Comparison of ENCODE assay signal across 8 cellular contexts in genomic region chr2:219245148-219245898, GRCh38. TPM values are rescaled to one million over a fixed set of nuclear protein-coding genes. Genes with fewer than 3 reads are reported as not detected.
DNase-seq lines count a peak whose midpoint lies in the region; ATAC-seq and TF ChIP-seq lines count a peak whose summit lies in the region.

TSS of gene GLB1L (minus strand) at chr2:219245444. CDS start at chr2:219243573, 1,871 bp downstream.
TSS of gene STK16 (plus strand) at chr2:219245479. CDS start at chr2:219246000, 521 bp downstream.

- peaks cover 41% of the 10 kb centered on the region for H3K36me3 Mint-ChIP-seq in activated T-helper 17 cell treated with anti-CD3 and anti-CD28 coated beads, Interleukin-2, amount 50 U/mL, for 72 hours (ENCODE audit: low read depth)
- no peaks in the 10 kb centered on the region for H3K36me3 Mint-ChIP-seq in natural killer cell
- peaks cover 24 to 37% of the 10 kb centered on the region in 2 donors for H3K36me3 Mint-ChIP-seq in stimulated activated naive B cell treated with anti-CD40 and anti-IgM and Interleukin-4, amounts not matched to agents 10 μg/mL and 1 μg/mL and 100 μg/mL, for 72 hours

- in situ Hi-C loops in Panc1 (cut with HindIII; ENCODE audit: low pct_unique_long_range_greater_than_20kb, low sequenced_read_pairs): no loop called here

- H3K9me3 Mint-ChIP-seq in activated T-helper 17 cell treated with anti-CD3 and anti-CD28 coated beads, Interleukin-2, amount 50 U/mL, for 72 hours: no peaks in the 10 kb centered on the region
- no peaks in the 10 kb centered on the region for H3K9me3 Mint-ChIP-seq in natural killer cell
- H3K9me3 Mint-ChIP-seq in stimulated activated naive B cell treated with anti-CD40 and anti-IgM and Interleukin-4, amounts not matched to agents 10 μg/mL and 1 μg/mL and 100 μg/mL, for 72 hours: no peaks in the 10 kb centered on the region

- H3K4me3 Mint-ChIP-seq in activated T-helper 17 cell treated with anti-CD3 and anti-CD28 coated beads, Interleukin-2, amount 50 U/mL, for 72 hours: peak within 1 kb of the TSS; percentile 81
- H3K4me3 Mint-ChIP-seq in natural killer cell: peak within 1 kb of the TSS; percentile 94
- peak within 1 kb of the TSS; percentile 92 for H3K4me3 Mint-ChIP-seq in stimulated activated naive B cell treated with anti-CD40 and anti-IgM and Interleukin-4, amounts not matched to agents 10 μg/mL and 1 μg/mL and 100 μg/mL, for 72 hours

- no peaks in the 10 kb centered on the region; the same call in 1 of the 2 replicates for H3K36me3 ChIP-seq in Panc1 (ENCODE audit: control insufficient read depth, insufficient read depth, low read length)

- no peaks in the 10 kb centered on the region for H3K27me3 ChIP-seq in Panc1 (ENCODE audit: control insufficient read depth, insufficient read depth, low read length)

- TF ChIP-seq CTCF in Panc1 (IDR thresholded peaks at IDR 0.05) (no peak), fibroblast of mammary gland (conservative IDR thresholded peaks at IDR 0.05; ENCODE audit: control insufficient read depth, insufficient read depth, low read depth, low read length) (no peak), natural killer cell (IDR thresholded peaks at IDR 0.05) (no peak)

- no TSS peak for BruUV-seq in Panc1 (replicated peaks; lab: Mats Ljungman, UMichigan)

- H3K27me3 Mint-ChIP-seq in activated T-helper 17 cell treated with anti-CD3 and anti-CD28 coated beads, Interleukin-2, amount 50 U/mL, for 72 hours: no peaks in the 10 kb centered on the region
- H3K27me3 Mint-ChIP-seq in natural killer cell (ENCODE audit: low read depth in 2 of 2): no peaks in the 10 kb centered on the region
- no peaks in the 10 kb centered on the region for H3K27me3 Mint-ChIP-seq in stimulated activated naive B cell treated with anti-CD40 and anti-IgM and Interleukin-4, amounts not matched to agents 10 μg/mL and 1 μg/mL and 100 μg/mL, for 72 hours

- peaks cover 39% of the 10 kb centered on the region for H3K4me1 ChIP-seq in Panc1 (ENCODE audit: control insufficient read depth, insufficient read depth, low read length)

- H3K4me1 Mint-ChIP-seq in activated T-helper 17 cell treated with anti-CD3 and anti-CD28 coated beads, Interleukin-2, amount 50 U/mL, for 72 hours: peaks cover 31% of the 10 kb centered on the region
- H3K4me1 Mint-ChIP-seq in natural killer cell: peaks cover 45 to 60% of the 10 kb centered on the region in 2 donors
- H3K4me1 Mint-ChIP-seq in stimulated activated naive B cell treated with anti-CD40 and anti-IgM and Interleukin-4, amounts not matched to agents 10 μg/mL and 1 μg/mL and 100 μg/mL, for 72 hours: peaks cover 42 to 53% of the 10 kb centered on the region in 2 donors

- DNase-seq in DMS79 (lab: John Stamatoyannopoulos, UW): peak; percentile 65
- DNase-seq in HuH-7.5 (ENCODE audit: low spot score): peak; percentile 95
- peak; percentile 62 for DNase-seq in Panc1 (ENCODE audit: low read depth, low spot score)
- DNase-seq in fibroblast of mammary gland (ENCODE audit: low read depth): peak; percentile 90
- peak; percentile 93 for DNase-seq in natural killer cell
- peak; percentile 89 for DNase-seq in stimulated activated naive B cell treated with anti-CD40 and anti-IgM and Interleukin-4, amounts not matched to agents 10 μg/mL and 1 μg/mL and 100 μg/mL, for 72 hours

- CTCF ChIA-PET in Panc1 (lab: Charles Lee): interaction anchor here (1.2 kb wide), 1 partner anchor 17 kb away, joined by 6 read pairs; no protein-coding TSS in a partner anchor

- H3K4me3 ChIP-seq in Panc1 (ENCODE audit: low read depth in 2 of 2, low read length in 2 of 2) (peak within 1 kb of the TSS; percentile 84 to 94), fibroblast of mammary gland (ENCODE audit: control insufficient read depth, low read depth, low read length) (peak within 1 kb of the TSS; percentile 91)

- H3K27ac Mint-ChIP-seq in activated T-helper 17 cell treated with anti-CD3 and anti-CD28 coated beads, Interleukin-2, amount 50 U/mL, for 72 hours: peak within 1 kb of the TSS; percentile 94
- H3K27ac Mint-ChIP-seq in natural killer cell: peak within 1 kb of the TSS; percentile 86 to 98
- H3K27ac Mint-ChIP-seq in stimulated activated naive B cell treated with anti-CD40 and anti-IgM and Interleukin-4, amounts not matched to agents 10 μg/mL and 1 μg/mL and 100 μg/mL, for 72 hours: peak within 1 kb of the TSS; percentile 96

- H3K27ac ChIP-seq in Panc1 (ENCODE audit: low read length): peak within 1 kb of the TSS; percentile 81

- intact Hi-C loops in Panc1 (cut with micrococcal nuclease; ENCODE audit: unreplicated experiment) (no loop called here), natural killer cell (cut with micrococcal nuclease) (loop anchor here (1.0 to 2.0 kb wide), 2 partner anchors 8 to 17 kb away; partner anchors contain the start of genes ANKZF1, ATG9A, TUBA4A and TUBA4B)

- ATAC-seq in GM21529 (IDR thresholded peaks at IDR 0.05; ENCODE audit: unreplicated experiment) (peak; percentile 64), Panc1 (peak; percentile 95), natural killer cell (peak; percentile 76 to 90 (median 84))
- peak; percentile 60 for ATAC-seq in activated T-helper 17 cell treated with anti-CD3 and anti-CD28 coated beads, Interleukin-2, amount 50 U/mL, for 72 hours (replicated peaks)
- ATAC-seq in stimulated activated naive B cell treated with anti-CD40 and anti-IgM and Interleukin-4, amounts not matched to agents 10 μg/mL and 1 μg/mL and 100 μg/mL, for 72 hours (replicated peaks): peak; percentile 77

- POLR2A ChIA-PET in Panc1 (lab: Charles Lee): interaction anchor here (0.5 to 1.5 kb wide), 8 partner anchors 9 to 325 kb away, joined by 3 to 11 read pairs (median 4); partner anchors contain the start of genes ANKZF1, ATG9A and TUBA4A

- no peaks in the 10 kb centered on the region for H3K9me3 ChIP-seq in Panc1 (ENCODE audit: control insufficient read depth, insufficient read depth, low read depth, low read length)

RNA-seq across cellular contexts. Expression of gene GLB1L, which starts in this region (rescaled TPM):
- total RNA-seq in Panc1 (2021; ENCODE audit: unreplicated experiment) (8.1 TPM), natural killer cell (1 to 10 TPM; 4.3 to 7.7 (median 4.5) TPM)
- polyA plus RNA-seq in Panc1 (2012; ENCODE audit: insufficient read length): 3.1 TPM
- total RNA-seq in activated T-helper 17 cell treated with anti-CD3 and anti-CD28 coated beads, Interleukin-2, amount 50 U/mL, for 72 hours: 1 to 10 TPM; 2.8 to 5.3 TPM

RNA-seq across cellular contexts. Expression of gene STK16, which starts in this region (rescaled TPM):
- total RNA-seq in Panc1 (2021; ENCODE audit: unreplicated experiment): 29.9 TPM
- 39.9 TPM for polyA plus RNA-seq in Panc1 (2012; ENCODE audit: insufficient read length)
- 10 to 100 TPM; 22.0 to 30.3 TPM for total RNA-seq in activated T-helper 17 cell treated with anti-CD3 and anti-CD28 coated beads, Interleukin-2, amount 50 U/mL, for 72 hours
- 10 to 100 TPM; 28.7 to 32.5 (median 32.4) TPM for total RNA-seq in natural killer cell

Comparison
In these comparisons a context has a peak if more than half of its experiments do, and no peak if none do; other contexts are left out.
1. Peak in every context shown above with its lines: DNase-seq, ATAC-seq, H3K4me3 ChIP-seq and H3K27ac ChIP-seq.